In the genomic region with DNA sequence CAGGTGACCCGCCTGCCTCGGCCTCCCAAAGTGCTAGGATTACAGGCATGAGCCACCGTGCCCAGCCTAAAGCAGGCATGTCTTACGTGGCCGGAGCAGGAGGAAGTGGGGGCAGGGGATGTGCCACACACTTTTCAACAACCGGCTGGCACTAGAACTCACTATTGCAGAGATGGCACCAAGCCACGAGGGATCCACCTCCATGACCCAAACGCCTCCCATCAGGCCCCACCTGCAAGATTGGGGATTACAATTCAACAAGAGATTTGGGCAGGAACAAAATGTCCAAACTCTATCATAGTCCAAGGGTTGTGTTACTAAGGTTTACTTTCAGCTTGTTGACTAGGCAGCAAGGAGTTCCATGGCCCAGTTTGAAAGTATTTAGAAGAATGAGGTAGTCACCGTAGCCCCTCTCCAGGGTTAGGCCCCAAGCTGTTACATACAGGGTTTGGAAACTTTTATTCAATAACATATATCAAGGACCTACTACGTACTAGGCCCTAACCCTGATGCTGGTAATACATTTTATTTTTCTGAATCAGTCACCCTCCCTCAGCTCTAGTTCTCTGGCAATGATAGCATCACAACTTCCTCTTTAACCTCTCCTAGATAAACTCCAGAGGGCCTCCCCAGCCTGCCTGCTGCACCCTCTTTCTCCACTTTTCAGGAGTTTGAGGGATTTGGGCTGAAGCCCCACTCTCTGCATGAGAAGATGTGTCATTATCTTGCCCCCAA, we compare ENCODE assay signal across 8 cellular contexts. TPM values are rescaled to one million over a fixed set of nuclear protein-coding genes. Genes with fewer than 3 reads are reported as not detected.
DNase-seq lines count a peak whose midpoint lies in the region; ATAC-seq and TF ChIP-seq lines count a peak whose summit lies in the region.
"Had no signal": no experiment of that assay in that cellular context is flagged by ENCODE, and none has a peak within 500 bp of the region (broad histone marks: within the 10 kb centered on the region; RNA-seq: fewer than 3 reads in every experiment).

No MANE protein-coding gene starts in this region.

- H3K9me3 ChIP-seq in esophagus squamous epithelium (no peaks in the 10 kb centered on the region), gastrocnemius medialis (no peaks in the 10 kb centered on the region)

- peak; percentile 66 for DNase-seq in OCI-M1 (lab: John Stamatoyannopoulos, UW)
- DNase-seq in esophagus squamous epithelium (lab: John Stamatoyannopoulos, UW): no peak
- DNase-seq in gastrocnemius medialis: no peak
- no peak for DNase-seq in HT-29 (ENCODE audit: low spot score)
- DNase-seq: SW 1271 had no signal

- TF ChIP-seq POLR2A in esophagus squamous epithelium (IDR thresholded peaks at IDR 0.05) (no peak), gastrocnemius medialis (IDR thresholded peaks at IDR 0.05) (no peak)

- H3K36me3 ChIP-seq in esophagus squamous epithelium: no peaks in the 10 kb centered on the region
- no peaks in the 10 kb centered on the region for H3K36me3 ChIP-seq in gastrocnemius medialis

- 68 to 73% methylated on average over 5 of the region's 10 CpGs for WGBS in esophagus squamous epithelium, 2 donors

- ATAC-seq in GM19438 (IDR thresholded peaks at IDR 0.05; ENCODE audit: low read depth, unreplicated experiment) (peak; percentile 22), gastrocnemius medialis (peak in 1 of 2 donors; percentile 30), GM19328 (IDR thresholded peaks at IDR 0.05; ENCODE audit: unreplicated experiment) (no peak), HG03159 (IDR thresholded peaks at IDR 0.05; ENCODE audit: unreplicated experiment) (no peak)

- peaks cover 13 to 28% (median 14%) of the 10 kb centered on the region in 3 donors for H3K4me1 ChIP-seq in esophagus squamous epithelium
- H3K4me1 ChIP-seq in gastrocnemius medialis: peaks cover 17 to 29% of the 10 kb centered on the region in 2 donors

- H3K27ac ChIP-seq in esophagus squamous epithelium (peak overlapping the region in 3 of 4 donors; percentile 32 to 61 (median 38)), gastrocnemius medialis (peak overlapping the region; percentile 55 to 76 (median 66))

- intact Hi-C loops in esophagus squamous epithelium (cut with DNase I) (no loop called here), gastrocnemius medialis (cut with DNase I; ENCODE audit: low total_unique reads) (no loop called here)

- no peaks in the 10 kb centered on the region for H3K27me3 ChIP-seq in esophagus squamous epithelium
- no peaks in the 10 kb centered on the region for H3K27me3 ChIP-seq in gastrocnemius medialis

- peak overlapping the region in 1 of 4 donors; percentile 8 for H3K4me3 ChIP-seq in esophagus squamous epithelium
- H3K4me3 ChIP-seq in gastrocnemius medialis: peak overlapping the region in 1 of 4 donors; percentile 8

- in situ Hi-C loops in gastrocnemius medialis (cut with MboI; ENCODE audit: low sequenced_read_pairs in 4 of 4): no loop called here

- TF ChIP-seq CTCF in esophagus squamous epithelium (IDR thresholded peaks at IDR 0.05) (no peak), gastrocnemius medialis (IDR thresholded peaks at IDR 0.05 in 4 of 5, conservative IDR thresholded peaks at IDR 0.05 in 1 of 5) (no peak)

RNA-seq across cellular contexts. Expression of a gene that starts 18.0 kb away (rescaled TPM):
- 10 to 100 TPM; 28.2 to 50.4 (median 42.1) TPM for total RNA-seq in esophagus squamous epithelium
- total RNA-seq in gastrocnemius medialis: 10 to 100 TPM; 36.0 to 56.2 (median 41.4) TPM
- total RNA-seq in HT-29 (2014; rRNA removed; shearing (Covaris generic)): 54.5 and 58.5 TPM in 2 replicates
